In the genomic region with DNA sequence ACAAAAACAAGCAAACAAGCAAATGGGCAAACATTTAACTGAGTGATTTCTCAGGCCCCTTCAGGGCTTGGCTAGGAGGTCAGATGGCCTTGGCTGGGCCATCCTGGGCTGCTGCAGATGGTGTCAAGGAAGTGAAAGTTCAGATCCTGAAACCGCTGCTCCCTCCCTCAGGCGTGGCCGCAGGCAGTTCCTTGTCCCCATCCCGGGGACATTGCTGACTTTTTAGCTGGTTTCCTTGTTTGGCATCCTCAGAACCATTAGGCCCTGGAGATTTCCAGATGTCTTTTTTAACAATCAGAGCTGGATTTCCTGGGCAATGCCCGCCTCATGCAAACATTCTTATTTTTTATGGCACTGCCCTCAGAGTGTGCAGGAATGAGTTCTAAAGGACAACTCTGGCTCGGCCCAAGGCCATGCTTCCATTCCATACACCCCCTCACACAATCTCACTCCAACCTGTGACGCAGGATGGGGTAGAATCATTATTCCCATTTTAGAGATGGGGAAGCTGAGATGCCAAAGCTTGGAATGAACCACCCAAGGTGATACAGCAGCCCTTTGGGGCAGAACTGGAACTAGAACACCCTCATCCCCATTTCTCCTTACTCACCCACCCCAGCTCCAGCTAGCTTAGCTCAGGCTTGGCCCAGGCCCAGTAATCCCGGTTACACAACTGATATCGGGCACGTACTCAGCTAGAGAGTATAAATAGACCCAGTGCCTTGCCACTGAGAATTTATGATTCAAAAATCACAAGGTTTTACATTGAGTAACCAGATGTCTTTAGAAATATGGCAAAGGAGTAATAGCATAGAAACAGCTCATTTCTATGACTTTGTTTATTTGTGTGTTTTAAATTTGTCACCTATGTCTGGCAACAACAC, we compare ENCODE assay signal across 10 cellular contexts.
DNase-seq lines count a peak whose midpoint lies in the region; ATAC-seq, FAIRE-seq and TF ChIP-seq lines count a peak whose summit lies in the region.
"Had no signal": no experiment of that assay in that cellular context is flagged by ENCODE, and none has a peak within 500 bp of the region (broad histone marks: within the 10 kb centered on the region; RNA-seq: fewer than 3 reads in every experiment).

No MANE protein-coding gene starts in this region.

- no peaks in the 10 kb centered on the region for H3K9me3 ChIP-seq in adrenal gland (replicated peaks in 1 of 3)

- DNase-seq in HCEC 1CT (peak; percentile 92), adrenal gland (peak; percentile 86 to 96 (median 95)), left ventricle myocardium superior (peak; percentile 90), D721Med (ENCODE audit: insufficient read length, low spot score) (no peak)
- DNase-seq: activated naive CD8-positive, alpha-beta T cell treated with anti-CD3 and anti-CD28 coated beads, Interleukin-2, amount 10 ng/mL, durations not matched to agents 7 days and 5 days; NCI-H1417 had no signal

- no peaks in the 10 kb centered on the region for H3K36me3 ChIP-seq in adrenal gland (replicated peaks in 1 of 2)

- no peak overlapping the region for H3K4me3 Mint-ChIP-seq in stimulated activated memory B cell treated with anti-CD40 and anti-IgM and Interleukin-4, amounts not matched to agents 10 μg/mL and 1 μg/mL and 100 μg/mL, for 72 hours
- H3K4me3 Mint-ChIP-seq: activated naive CD8-positive, alpha-beta T cell treated with anti-CD3 and anti-CD28 coated beads, Interleukin-2, amount 10 ng/mL, durations not matched to agents 7 days and 5 days had no signal

- no peak overlapping the region for H3K27ac Mint-ChIP-seq in stimulated activated memory B cell treated with anti-CD40 and anti-IgM and Interleukin-4, amounts not matched to agents 10 μg/mL and 1 μg/mL and 100 μg/mL, for 72 hours
- H3K27ac Mint-ChIP-seq: activated naive CD8-positive, alpha-beta T cell treated with anti-CD3 and anti-CD28 coated beads, Interleukin-2, amount 10 ng/mL, durations not matched to agents 7 days and 5 days had no signal

- intact Hi-C loops in adrenal gland (cut with DNase I) (no loop called here), left ventricle myocardium superior (cut with micrococcal nuclease) (no loop called here)

- H3K4me1 Mint-ChIP-seq in stimulated activated memory B cell treated with anti-CD40 and anti-IgM and Interleukin-4, amounts not matched to agents 10 μg/mL and 1 μg/mL and 100 μg/mL, for 72 hours: no peaks in the 10 kb centered on the region
- H3K4me1 Mint-ChIP-seq: activated naive CD8-positive, alpha-beta T cell treated with anti-CD3 and anti-CD28 coated beads, Interleukin-2, amount 10 ng/mL, durations not matched to agents 7 days and 5 days had no signal

- H3K27me3 Mint-ChIP-seq in stimulated activated memory B cell treated with anti-CD40 and anti-IgM and Interleukin-4, amounts not matched to agents 10 μg/mL and 1 μg/mL and 100 μg/mL, for 72 hours: peaks cover 12% of the 10 kb centered on the region

- no peaks in the 10 kb centered on the region for H3K36me3 Mint-ChIP-seq in stimulated activated memory B cell treated with anti-CD40 and anti-IgM and Interleukin-4, amounts not matched to agents 10 μg/mL and 1 μg/mL and 100 μg/mL, for 72 hours
- H3K36me3 Mint-ChIP-seq: activated naive CD8-positive, alpha-beta T cell treated with anti-CD3 and anti-CD28 coated beads, Interleukin-2, amount 10 ng/mL, durations not matched to agents 7 days and 5 days had no signal

- H3K27me3 ChIP-seq in adrenal gland: no peaks in the 10 kb centered on the region

- peak overlapping the region; percentile 31 to 90 (median 82) for H3K27ac ChIP-seq in adrenal gland

- peak overlapping the region in 1 of 4 donors; percentile 20 for H3K4me3 ChIP-seq in adrenal gland

- H3K9me3 Mint-ChIP-seq in stimulated activated memory B cell treated with anti-CD40 and anti-IgM and Interleukin-4, amounts not matched to agents 10 μg/mL and 1 μg/mL and 100 μg/mL, for 72 hours: no peaks in the 10 kb centered on the region
- H3K9me3 Mint-ChIP-seq: activated naive CD8-positive, alpha-beta T cell treated with anti-CD3 and anti-CD28 coated beads, Interleukin-2, amount 10 ng/mL, durations not matched to agents 7 days and 5 days had no signal

- ATAC-seq in left ventricle myocardium superior (peak; percentile 98), GM18861 (IDR thresholded peaks at IDR 0.05; ENCODE audit: unreplicated experiment) (no peak), GM19455 (IDR thresholded peaks at IDR 0.05; ENCODE audit: unreplicated experiment) (no peak), GM21390 (IDR thresholded peaks at IDR 0.05; ENCODE audit: unreplicated experiment) (no peak)
- ATAC-seq in stimulated activated memory B cell treated with anti-CD40 and anti-IgM and Interleukin-4, amounts not matched to agents 10 μg/mL and 1 μg/mL and 100 μg/mL, for 72 hours: peak; percentile 47

- 34 to 51% (median 39%) methylated on average over 9 to 10 of the region's 10 CpGs for WGBS in adrenal gland, 4 donors

- TF ChIP-seq POLR2A in adrenal gland (IDR thresholded peaks at IDR 0.05): no peak

- peaks cover 20 to 34% of the 10 kb centered on the region in 2 donors for H3K4me1 ChIP-seq in adrenal gland (replicated peaks in 1 of 2)

- FAIRE-seq in D721Med (lab: Jason Lieb, UNC): no peak

- TF ChIP-seq CTCF in adrenal gland (IDR thresholded peaks at IDR 0.05) (no peak), D721Med (IDR thresholded peaks at IDR 0.05; ENCODE audit: insufficient read depth, missing control alignments) (no peak)

Comparison
In these comparisons a context has a peak if more than half of its experiments do, and no peak if none do; other contexts are left out.
1. ATAC-seq: peak in left ventricle myocardium superior (single experiment) and stimulated activated memory B cell treated with anti-CD40 and anti-IgM and Interleukin-4, amounts not matched to agents 10 μg/mL and 1 μg/mL and 100 μg/mL, for 72 hours (single experiment); none in GM18861 (single experiment), GM19455 (single experiment) and GM21390 (single experiment).